ENCODE assay signal across 14 cellular contexts in genomic region chr7:47225387-47226170, GRCh38.
DNase-seq lines count a peak whose midpoint lies in the region; ATAC-seq and TF ChIP-seq lines count a peak whose summit lies in the region.
"Had no signal": no experiment of that assay in that cellular context is flagged by ENCODE, and none has a peak within 500 bp of the region (broad histone marks: within the 10 kb centered on the region; RNA-seq: fewer than 3 reads in every experiment).

No MANE protein-coding gene starts in this region.

- DNase-seq in Right ventricle myocardium inferior (ENCODE audit: missing footprints) = no peak
- no peak for DNase-seq in heart right ventricle
- no peak for DNase-seq in activated B cell treated with CpG ODN at 0.5 μM for 24 hours
- no peak for DNase-seq in KG1 (lab: John Stamatoyannopoulos, UW)
- DNase-seq in GM13976 (ENCODE audit: low spot score) = no peak
- DNase-seq in activated effector memory CD4-positive, alpha-beta T cell treated with anti-CD3 and anti-CD28 coated beads, Interleukin-2, amount 50 U/mL, for 16 hours = no peak
- DNase-seq: activated CD4-positive, alpha-beta T cell treated with anti-CD3 and anti-CD28 coated beads for 4 hours; activated naive CD4-positive, alpha-beta T cell; DND-41; NCI-H526; upper lobe of left lung had no signal

- no peaks in the 10 kb centered on the region for H3K27me3 ChIP-seq in heart right ventricle
- H3K27me3 ChIP-seq: upper lobe of left lung had no signal

- CTCF ChIA-PET in activated B cell treated with CpG ODN at 0.5 μM for 24 hours (lab: Charles Lee) = interaction anchor here (0.6 kb wide), 1 partner anchor 37 kb away, joined by 3 read pairs; no protein-coding TSS in a partner anchor

- no peaks in the 10 kb centered on the region for H3K36me3 Mint-ChIP-seq in activated B cell treated with CpG ODN at 0.5 μM for 24 hours (ENCODE audit: low read depth)
- H3K36me3 Mint-ChIP-seq: IgD-negative memory B cell had no signal

- H3K4me1 Mint-ChIP-seq in activated B cell treated with CpG ODN at 0.5 μM for 24 hours = peaks cover 27% of the 10 kb centered on the region

- peaks cover 6% of the 10 kb centered on the region for H3K27me3 Mint-ChIP-seq in activated B cell treated with CpG ODN at 0.5 μM for 24 hours

- H3K9me3 ChIP-seq in heart right ventricle = no peaks in the 10 kb centered on the region
- H3K9me3 ChIP-seq: upper lobe of left lung had no signal

- H3K9me3 Mint-ChIP-seq in activated B cell treated with CpG ODN at 0.5 μM for 24 hours = no peaks in the 10 kb centered on the region
- H3K9me3 Mint-ChIP-seq: IgD-negative memory B cell had no signal

- ATAC-seq in Right ventricle myocardium inferior = peak; percentile 26
- ATAC-seq in heart right ventricle = no peak
- peak; percentile 57 for ATAC-seq in HG03108 (IDR thresholded peaks at IDR 0.05; ENCODE audit: unreplicated experiment)
- ATAC-seq in activated B cell treated with CpG ODN at 0.5 μM for 24 hours (ENCODE audit: low read depth) = peak; percentile 25
- no peak for ATAC-seq in HG03439 (IDR thresholded peaks at IDR 0.05; ENCODE audit: unreplicated experiment)

- peaks cover 0 to 17% (median 5%) of the 10 kb centered on the region in 9 donors for H3K4me1 ChIP-seq in heart right ventricle

- intact Hi-C loops in Right ventricle myocardium inferior (cut with DNase I) (no loop called here), heart right ventricle (cut with DNase I) (no loop called here), activated B cell treated with CpG ODN at 0.5 μM for 24 hours (cut with micrococcal nuclease) (no loop called here)

- no peak overlapping the region for H3K4me3 ChIP-seq in heart right ventricle
- H3K4me3 ChIP-seq: upper lobe of left lung had no signal

- no peaks in the 10 kb centered on the region for H3K36me3 ChIP-seq in heart right ventricle
- H3K36me3 ChIP-seq: upper lobe of left lung had no signal

- 69 to 93% methylated on average over 3 of the region's 3 CpGs for WGBS in heart right ventricle, 2 donors

- TF ChIP-seq CTCF in heart right ventricle (IDR thresholded peaks at IDR 0.05) = no peak
- no peak for TF ChIP-seq CTCF in activated B cell treated with CpG ODN at 0.5 μM for 24 hours (IDR thresholded peaks at IDR 0.05)
- no peak for TF ChIP-seq CTCF in GM13976 (IDR thresholded peaks at IDR 0.05; ENCODE audit: borderline replicate concordance, control extremely low read depth, extremely low read depth, insufficient read depth, missing control alignments)

- H3K27ac ChIP-seq in heart right ventricle = no peak overlapping the region
- H3K27ac ChIP-seq: upper lobe of left lung had no signal

- H3K4me3 Mint-ChIP-seq in activated B cell treated with CpG ODN at 0.5 μM for 24 hours = no peak overlapping the region

- POLR2A ChIA-PET in activated B cell treated with CpG ODN at 0.5 μM for 24 hours (lab: Charles Lee) = no interaction called here

- H3K27ac Mint-ChIP-seq in activated B cell treated with CpG ODN at 0.5 μM for 24 hours = no peak overlapping the region
- H3K27ac Mint-ChIP-seq: IgD-negative memory B cell had no signal

- in situ Hi-C loops in GM13976 (cut with MboI; ENCODE audit: low sequenced_read_pairs, unreplicated experiment) = no loop called here

Comparison
In these comparisons a context has a peak if more than half of its experiments do, and no peak if none do; other contexts are left out.
1. ATAC-seq: peak in Right ventricle myocardium inferior (single experiment), HG03108 (single experiment) and activated B cell treated with CpG ODN at 0.5 μM for 24 hours (single experiment); none in heart right ventricle (0 of 8) and HG03439 (single experiment).